ENCODE assay signal across 22 cellular contexts in genomic region chr1:234990328-234990675, GRCh38.
DNase-seq lines count a peak whose midpoint lies in the region; ATAC-seq, FAIRE-seq and TF ChIP-seq lines count a peak whose summit lies in the region.
"Had no signal": no experiment of that assay in that cellular context is flagged by ENCODE, and none has a peak within 500 bp of the region (broad histone marks: within the 10 kb centered on the region; RNA-seq: fewer than 3 reads in every experiment).

No MANE protein-coding gene starts in this region.

- TF ChIP-seq CTCF in A549 (IDR thresholded peaks at IDR 0.05) (no peak), Panc1 (IDR thresholded peaks at IDR 0.05) (no peak), endothelial cell (IDR thresholded peaks at IDR 0.05; ENCODE audit: unreplicated experiment) (no peak), smooth muscle cell (IDR thresholded peaks at IDR 0.05; ENCODE audit: borderline replicate concordance, insufficient read depth, poor library complexity, severe bottlenecking) (no peak), HepG2 (CRISPR knock-in tag; IDR thresholded peaks at IDR 0.05) (no peak), GM23338 (conservative IDR thresholded peaks at IDR 0.05; ENCODE audit: low read depth in 2 of 2) (no peak)

- FAIRE-seq in A549 (lab: Jason Lieb, UNC), result no peak
- FAIRE-seq in HepG2 (lab: Jason Lieb, UNC), result no peak
- FAIRE-seq: frontal cortex had no signal

- no peaks in the 10 kb centered on the region for H3K79me2 ChIP-seq in smooth muscle cell (ENCODE audit: low read depth)
- H3K79me2 ChIP-seq in HepG2 (ENCODE audit: insufficient read depth, low read length), result no peaks in the 10 kb centered on the region
- no peaks in the 10 kb centered on the region for H3K79me2 ChIP-seq in GM23338 (replicated peaks; ENCODE audit: insufficient read depth)

- peaks cover 21% of the 10 kb centered on the region for H3K4me1 ChIP-seq in A549
- peaks cover 39% of the 10 kb centered on the region for H3K4me1 ChIP-seq in Panc1 (ENCODE audit: control insufficient read depth, insufficient read depth, low read length)
- peaks cover 29% of the 10 kb centered on the region for H3K4me1 ChIP-seq in smooth muscle cell (ENCODE audit: low read depth)
- H3K4me1 ChIP-seq in HepG2 (ENCODE audit: insufficient read depth, low read length), result peaks cover 73% of the 10 kb centered on the region
- peaks cover 21% of the 10 kb centered on the region for H3K4me1 ChIP-seq in GM23338 (ENCODE audit: insufficient read depth)

- H3K4me3 Mint-ChIP-seq in endothelial cell (ENCODE audit: unreplicated experiment) (no peak overlapping the region), GM23338 (no peak overlapping the region)
- H3K4me3 Mint-ChIP-seq: activated naive CD8-positive, alpha-beta T cell treated with anti-CD3 and anti-CD28 coated beads, Interleukin-2, amount 10 ng/mL, durations not matched to agents 7 days and 5 days; CD14-positive monocyte had no signal

- H3K9me2 ChIP-seq in GM23338 (ENCODE audit: insufficient read depth), result no peaks in the 10 kb centered on the region

- H2AFZ ChIP-seq in smooth muscle cell (ENCODE audit: low read depth), result peak overlapping the region; percentile 64
- no peak overlapping the region for H2AFZ ChIP-seq in HepG2 (ENCODE audit: low read length)
- H2AFZ ChIP-seq in GM23338, result no peak overlapping the region

- POLR2A ChIA-PET in A549 (lab: Yijun Ruan, JAX) (no interaction called here), Panc1 (lab: Charles Lee) (no interaction called here), HepG2 (lab: Yijun Ruan, JAX) (interaction anchor here (1.8 to 6.0 kb wide), 2 partner anchors 10 to 16 kb away, joined by 10 to 104 read pairs; no protein-coding TSS in a partner anchor)

- H3K27ac ChIP-seq in A549 (peak overlapping the region; percentile 60 to 78; a peak in 4 of 6 replicates), Panc1 (ENCODE audit: low read length) (peak overlapping the region; percentile 100), smooth muscle cell (ENCODE audit: low read depth) (peak overlapping the region; percentile 96), HepG2 (ENCODE audit: extremely low read length, insufficient read depth, low read length) (no peak overlapping the region), GM23338 (ENCODE audit: low read depth) (no peak overlapping the region)
- H3K27ac ChIP-seq: body of pancreas had no signal

- H4K20me1 ChIP-seq in smooth muscle cell (ENCODE audit: low read depth), result no peaks in the 10 kb centered on the region
- H4K20me1 ChIP-seq in HepG2 (ENCODE audit: insufficient read depth, low read length), result no peaks in the 10 kb centered on the region
- no peaks in the 10 kb centered on the region for H4K20me1 ChIP-seq in GM23338 (replicated peaks; ENCODE audit: insufficient read depth)

- BruUV-seq in Panc1 (replicated peaks; lab: Mats Ljungman, UMichigan) (no TSS peak), HepG2 (replicated peaks; lab: Mats Ljungman, UMichigan) (no TSS peak)

- no peak for TF ChIP-seq RAD21 in A549 (conservative IDR thresholded peaks at IDR 0.05 in 1 of 2, IDR thresholded peaks at IDR 0.05 in 1 of 2)
- no peak for TF ChIP-seq RAD21 in HepG2 (CRISPR knock-in tag; IDR thresholded peaks at IDR 0.05)

- H3K9me3 Mint-ChIP-seq in endothelial cell (ENCODE audit: unreplicated experiment) (no peaks in the 10 kb centered on the region), GM23338 (no peaks in the 10 kb centered on the region; the same call in 2 of the 3 replicates)

- H3K4me1 Mint-ChIP-seq in endothelial cell (ENCODE audit: unreplicated experiment), result peaks cover 35% of the 10 kb centered on the region
- peaks cover 18% of the 10 kb centered on the region for H3K4me1 Mint-ChIP-seq in GM23338

- no peaks in the 10 kb centered on the region for H3K27me3 ChIP-seq in Panc1 (ENCODE audit: control insufficient read depth, insufficient read depth, low read length)
- no peaks in the 10 kb centered on the region for H3K27me3 ChIP-seq in smooth muscle cell (ENCODE audit: low read depth)
- no peaks in the 10 kb centered on the region for H3K27me3 ChIP-seq in HepG2 (ENCODE audit: control insufficient read depth in 1 of 2, insufficient read depth in 2 of 2, low read length in 2 of 2)
- H3K27me3 ChIP-seq in GM23338 (ENCODE audit: insufficient read depth), result no peaks in the 10 kb centered on the region
- H3K27me3 ChIP-seq: body of pancreas, MG63 had no signal

- H3K4me2 ChIP-seq in A549 (no peak overlapping the region), smooth muscle cell (no peak overlapping the region), HepG2 (ENCODE audit: low read depth, low read length) (no peak overlapping the region), GM23338 (no peak overlapping the region)

- H3K9ac ChIP-seq in smooth muscle cell (ENCODE audit: low read depth), result no peak overlapping the region
- H3K9ac ChIP-seq in HepG2 (ENCODE audit: insufficient read depth, low read depth, low read length), result no peak overlapping the region

- CTCF ChIA-PET in A549 (lab: Yijun Ruan, JAX), result interaction anchor here (0.9 to 1.6 kb wide), 4 partner anchors 12 to 503 kb away, joined by 3 to 4 read pairs (median 4); no protein-coding TSS in a partner anchor
- CTCF ChIA-PET in Panc1 (lab: Charles Lee), result no interaction called here
- CTCF ChIA-PET in HepG2 (lab: Yijun Ruan, JAX; ENCODE audit: low intra/inter-chr PET ratio, low total read pairs), result no interaction called here

- TF ChIP-seq POLR2A in A549 (IDR thresholded peaks at IDR 0.05; ENCODE audit: low read length), result no peak
- TF ChIP-seq POLR2A in HepG2 (IDR thresholded peaks at IDR 0.05; ENCODE audit: insufficient read depth in 1 of 2, low read depth in 2 of 2, low read length in 2 of 2), result no peak

- no peak for ATAC-seq in A549
- ATAC-seq in Panc1, result no peak
- no peak for ATAC-seq in HepG2
- no peak for ATAC-seq in GM23338
- ATAC-seq: body of pancreas, esophagus mucosa, SK-N-SH treated with all-trans-retinoic acid at 6 μM for 48 hours had no signal

- no peak for DNase-seq in A549 (ENCODE audit: low read depth in 1 of 2, low spot score in 1 of 2)
- no peak for DNase-seq in Panc1 (ENCODE audit: low read depth, low spot score)
- no peak for DNase-seq in endothelial cell (ENCODE audit: low spot score)
- no peak for DNase-seq in smooth muscle cell (lab: John Stamatoyannopoulos, UW; ENCODE audit: unreplicated experiment)
- no peak for DNase-seq in islet precursor cell
- DNase-seq in HepG2 (ENCODE audit: low spot score), result no peak
- DNase-seq in GM23338 (ENCODE audit: low spot score), result no peak
- no peak for DNase-seq in stimulated activated CD4-positive, alpha-beta T cell treated with anti-CD3 and anti-CD28 coated beads, Interleukin-2, amount 100 ng/mL, for 48 hours
- DNase-seq: activated naive CD8-positive, alpha-beta T cell treated with anti-CD3 and anti-CD28 coated beads, Interleukin-2, amount 10 ng/mL, durations not matched to agents 7 days and 5 days; body of pancreas; effector memory CD4-positive, alpha-beta T cell; hippocampal formation; MG63; NCI-H1417 treated with DMSO at 0.1 percent for 48 hours; NCI-H510A treated with DMSO at 0.1 percent for 48 hours; stimulated activated CD4-positive, alpha-beta T cell treated with anti-CD3 and anti-CD28 coated beads, Interleukin-4, amount 100 ng/mL, for 1 hour had no signal

- H3K27me3 Mint-ChIP-seq in endothelial cell (ENCODE audit: unreplicated experiment) (peaks cover 4% of the 10 kb centered on the region), GM23338 (ENCODE audit: insufficient read depth, low read depth, poor library complexity) (peaks cover 5% of the 10 kb centered on the region)
- H3K27me3 Mint-ChIP-seq: activated naive CD8-positive, alpha-beta T cell treated with anti-CD3 and anti-CD28 coated beads, Interleukin-2, amount 10 ng/mL, durations not matched to agents 7 days and 5 days; progenitor cell of endocrine pancreas had no signal

- H3K27ac Mint-ChIP-seq in endothelial cell (ENCODE audit: unreplicated experiment), result peak overlapping the region; percentile 30
- H3K27ac Mint-ChIP-seq in GM23338, result no peak overlapping the region
- H3K27ac Mint-ChIP-seq: progenitor cell of endocrine pancreas had no signal

- TF ChIP-seq EP300 in A549 (IDR thresholded peaks at IDR 0.05), result no peak
- no peak for TF ChIP-seq EP300 in HepG2 (IDR thresholded peaks at IDR 0.05; ENCODE audit: low read depth in 2 of 2, low read length in 2 of 2)
- TF ChIP-seq EP300 in HepG2 (CRISPR knock-in tag; IDR thresholded peaks at IDR 0.05; ENCODE audit: borderline replicate concordance), result no peak

- WGBS in A549 (ENCODE audit: missing lambda C conversion rate), result 94% methylated on average over 3 of the region's 3 CpGs
- WGBS in smooth muscle cell (ENCODE audit: low lambda C conversion rate), result 43% methylated on average over 3 of the region's 3 CpGs
- WGBS in HepG2 (ENCODE audit: low lambda C conversion rate), result no CpG with 5 or more reads among the region's 3 CpGs

- intact Hi-C loops in Panc1 (cut with micrococcal nuclease; ENCODE audit: unreplicated experiment), result no loop called here
- intact Hi-C loops in HepG2 (cut with micrococcal nuclease; ENCODE audit: unreplicated experiment), result no loop called here

- H3K4me3 ChIP-seq in A549 (no peak overlapping the region), Panc1 (ENCODE audit: low read depth in 2 of 2, low read length in 2 of 2) (no peak overlapping the region), smooth muscle cell (no peak overlapping the region), HepG2 (replicated peaks in 1 of 3; ENCODE audit: insufficient read depth in 1 of 3, low read depth in 2 of 3, low read length in 3 of 3) (no peak overlapping the region), GM23338 (no peak overlapping the region)
- H3K4me3 ChIP-seq: body of pancreas, MG63, skin epidermis had no signal

- in situ Hi-C loops in Panc1 (cut with HindIII; ENCODE audit: low pct_unique_long_range_greater_than_20kb, low sequenced_read_pairs), result loop anchor here (25.0 kb wide), 1 partner anchor 253 kb away; no protein-coding TSS in a partner anchor
- in situ Hi-C loops in HepG2 (cut with HindIII; ENCODE audit: extremely low pct_ligation_motif_present, low pct_unique_long_range_greater_than_20kb), result no loop called here

- H3K36me3 Mint-ChIP-seq in endothelial cell (ENCODE audit: low read depth, unreplicated experiment) (peaks cover 4% of the 10 kb centered on the region), GM23338 (ENCODE audit: low read depth) (peaks cover 2% of the 10 kb centered on the region; the same call in 1 of the 3 replicates)

- H3K36me3 ChIP-seq in Panc1 (ENCODE audit: control insufficient read depth, insufficient read depth, low read length) (no peaks in the 10 kb centered on the region), smooth muscle cell (ENCODE audit: low read depth) (no peaks in the 10 kb centered on the region), HepG2 (replicated peaks in 1 of 2; ENCODE audit: control insufficient read depth in 1 of 2, insufficient read depth in 2 of 2, low read length in 2 of 2) (no peaks in the 10 kb centered on the region), GM23338 (ENCODE audit: insufficient read depth) (no peaks in the 10 kb centered on the region)

- peaks cover 25% of the 10 kb centered on the region for H3F3A ChIP-seq in smooth muscle cell (ENCODE audit: low read depth)
- H3F3A ChIP-seq in GM23338 (replicated peaks; ENCODE audit: low read depth), result no peaks in the 10 kb centered on the region; the same call in 1 of the 2 replicates

- H3K9me3 ChIP-seq in A549 (no peaks in the 10 kb centered on the region), Panc1 (ENCODE audit: control insufficient read depth, insufficient read depth, low read depth, low read length) (peaks cover 3% of the 10 kb centered on the region; the same call in 1 of the 2 replicates), smooth muscle cell (replicated peaks; ENCODE audit: low read depth) (no peaks in the 10 kb centered on the region), HepG2 (ENCODE audit: low read length) (no peaks in the 10 kb centered on the region)
- H3K9me3 ChIP-seq: body of pancreas, MG63 had no signal

Comparison
In these comparisons a context has a peak if more than half of its experiments do, and no peak if none do; other contexts are left out.
1. H3K27ac ChIP-seq: peak in A549 (2 of 2), Panc1 (single experiment) and smooth muscle cell (single experiment); none in HepG2 (single experiment) and GM23338 (single experiment).